Comparison of ENCODE assay signal across 9 cellular contexts in the genomic region with DNA sequence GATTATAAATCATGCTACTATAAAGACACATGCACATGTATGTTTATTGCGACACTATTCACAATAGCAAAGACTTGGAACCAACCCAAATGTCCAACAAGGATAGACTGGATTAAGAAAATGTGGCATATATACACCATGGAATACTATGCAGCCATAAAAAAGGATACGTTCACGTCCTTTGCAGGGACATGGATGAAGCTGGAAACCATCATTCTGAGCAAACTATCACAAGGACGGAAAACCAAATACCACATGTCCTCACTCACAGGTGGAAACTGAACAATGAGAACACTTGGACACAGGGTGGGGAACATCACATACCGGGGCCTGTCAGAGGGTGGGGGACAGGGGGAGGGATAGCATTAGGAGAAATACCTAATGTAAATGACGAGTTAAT. TPM values are rescaled to one million over a fixed set of nuclear protein-coding genes. Genes with fewer than 3 reads are reported as not detected.
"Had no signal": no experiment of that assay in that cellular context is flagged by ENCODE, and none has a peak within 500 bp of the region (broad histone marks: within the 10 kb centered on the region; RNA-seq: fewer than 3 reads in every experiment).

No MANE protein-coding gene starts in this region.

RNA-seq across cellular contexts. Expression of a gene that starts 7.2 kb away (rescaled TPM):
- total RNA-seq: activated B cell treated with CpG ODN at 0.5 μM for 24 hours; activated CD4-positive, alpha-beta memory T cell treated with anti-CD3 and anti-CD28 coated beads for 36 hours; activated CD8-positive, alpha-beta T cell treated with anti-CD3 and anti-CD28 coated beads for 36 hours; activated naive CD4-positive, alpha-beta T cell treated with anti-CD3 and anti-CD28 coated beads for 36 hours; activated naive CD4-positive, alpha-beta T cell treated with anti-CD3 and anti-CD28 coated beads, Interleukin-2, amount 50 U/mL, for 72 hours; activated T-cell treated with anti-CD3 and anti-CD28 coated beads, Interleukin-2, amount 50 U/mL, for 72 hours; activated T-helper 17 cell treated with anti-CD3 and anti-CD28 coated beads, Interleukin-2, amount 50 U/mL, for 72 hours had no signal

RNA-seq across cellular contexts. Expression of a gene that starts 58.6 kb away (rescaled TPM):
- total RNA-seq: aorta, cardiac septum had no signal
